8 cellular contexts compared by ENCODE assay signal in genomic region chr1:227948493-227949260, GRCh38. TPM values are rescaled to one million over a fixed set of nuclear protein-coding genes. Genes with fewer than 3 reads are reported as not detected.
A peak's percentile ranks its signal among the peaks of the same experiment; 100 is the strongest.
DNase-seq lines count a peak whose midpoint lies in the region; ATAC-seq and TF ChIP-seq lines count a peak whose summit lies in the region.

No MANE protein-coding gene starts in this region.

- intact Hi-C loops in HCT116 (cut with micrococcal nuclease) = loop anchor here (5.0 kb wide), 1 partner anchor 161 kb away; no protein-coding TSS in a partner anchor
- intact Hi-C loops in MCF 10A (cut with micrococcal nuclease) = loop anchor here (5.0 kb wide), 1 partner anchor 139 kb away; no protein-coding TSS in a partner anchor
- intact Hi-C loops in mucosa of descending colon (cut with DNase I, micrococcal nuclease) = loop anchor here (5.0 to 10.0 kb wide), 2 partner anchors 186 to 194 kb away; no protein-coding TSS in a partner anchor

- H3K79me2 ChIP-seq in ACC112 (ENCODE audit: control insufficient read depth, insufficient read depth, low read length, unreplicated experiment) = no peaks in the 10 kb centered on the region
- H3K79me2 ChIP-seq in HCT116 (ENCODE audit: insufficient read depth, low read length) = peaks cover 20% of the 10 kb centered on the region; the same call in 1 of the 2 replicates

- POLR2A ChIA-PET in HCT116 (lab: Charles Lee) = interaction anchor here (1.6 kb wide), 2 partner anchors 14 to 189 kb away, joined by 5 read pairs; no protein-coding TSS in a partner anchor
- POLR2A ChIA-PET in MCF 10A (lab: Yijun Ruan, JAX) = interaction anchor here (0.6 to 4.7 kb wide), 13 partner anchors 10 to 566 kb away, joined by 3 to 61 read pairs (median 5); partner anchors contain the start of gene ZNF678

- H2AFZ ChIP-seq in ACC112 (ENCODE audit: low read length, unreplicated experiment) = peak overlapping the region; percentile 49
- no peak overlapping the region for H2AFZ ChIP-seq in HCT116 (ENCODE audit: low read depth, low read length, poor library complexity, severe bottlenecking)

- TF ChIP-seq POLR2A in HCT116 (IDR thresholded peaks at IDR 0.05; ENCODE audit: borderline replicate concordance, extremely low read depth, insufficient read depth, insufficient read length) = no peak

- CTCF ChIA-PET in HCT116 (lab: Charles Lee) = interaction anchor here (1.2 to 4.1 kb wide), 4 partner anchors 51 to 467 kb away, joined by 3 to 31 read pairs (median 4); no protein-coding TSS in a partner anchor
- CTCF ChIA-PET in MCF 10A (lab: Yijun Ruan, JAX) = interaction anchor here (0.6 to 4.7 kb wide), 11 partner anchors 13 to 469 kb away, joined by 3 to 79 read pairs (median 4); partner anchors contain the start of gene PRSS38

- H3K36me3 ChIP-seq in ACC112 (ENCODE audit: insufficient read depth, low read length) = no peaks in the 10 kb centered on the region
- no peaks in the 10 kb centered on the region for H3K36me3 ChIP-seq in HCT116 (ENCODE audit: control insufficient read depth in 1 of 2, insufficient read depth in 2 of 2, low read length in 2 of 2)
- no peaks in the 10 kb centered on the region for H3K36me3 ChIP-seq in mucosa of descending colon (ENCODE audit: low read depth)

- no peak for TF ChIP-seq CTCF in HCT116 (IDR thresholded peaks at IDR 0.05 in 2 of 3, conservative IDR thresholded peaks at IDR 0.05 in 1 of 3; ENCODE audit: borderline replicate concordance in 1 of 3, insufficient read depth in 1 of 3, low read depth in 2 of 3, low read length in 2 of 3)
- TF ChIP-seq CTCF in MCF 10A (IDR thresholded peaks at IDR 0.05; ENCODE audit: unreplicated experiment) = no peak
- TF ChIP-seq CTCF in mucosa of descending colon (IDR thresholded peaks at IDR 0.05) = no peak

- no peak for ATAC-seq in HCT116
- no peak for ATAC-seq in mucosa of descending colon
- ATAC-seq in GM19023 (IDR thresholded peaks at IDR 0.05; ENCODE audit: unreplicated experiment) = no peak

- no peaks in the 10 kb centered on the region for H3K9me3 Mint-ChIP-seq in MCF 10A (ENCODE audit: unreplicated experiment)

- H3K27me3 ChIP-seq in ACC112 (ENCODE audit: insufficient read depth, low read length) (peaks cover 17% of the 10 kb centered on the region), HCT116 (ENCODE audit: insufficient read depth, low read length) (no peaks in the 10 kb centered on the region)

- H3K36me3 Mint-ChIP-seq in MCF 10A (ENCODE audit: insufficient read depth, unreplicated experiment) = no peaks in the 10 kb centered on the region

- H3K9me3 ChIP-seq in HCT116 (ENCODE audit: control insufficient read depth in 1 of 2, insufficient read depth in 1 of 2, low read depth in 1 of 2, low read length in 2 of 2) (no peaks in the 10 kb centered on the region), mucosa of descending colon (no peaks in the 10 kb centered on the region)

- H3K9me2 ChIP-seq in HCT116 (ENCODE audit: insufficient read depth) = no peaks in the 10 kb centered on the region

- peaks cover 14% of the 10 kb centered on the region for H3K27me3 Mint-ChIP-seq in MCF 10A (ENCODE audit: insufficient read depth, unreplicated experiment)

- H3K27ac ChIP-seq in ACC112 (ENCODE audit: low read depth, low read length) (no peak overlapping the region), HCT116 (ENCODE audit: low read depth, low read length) (peak overlapping the region; percentile 55; the same call in 1 of the 2 replicates)

- TSS peak; percentile 47 for BruUV-seq in HCT116 (replicated peaks; lab: Mats Ljungman, UMichigan)
- no TSS peak for BruUV-seq in MCF 10A (replicated peaks; lab: Mats Ljungman, UMichigan)

- peaks cover 23% of the 10 kb centered on the region for H3K4me1 Mint-ChIP-seq in MCF 10A (ENCODE audit: insufficient read depth, unreplicated experiment)

- no peaks in the 10 kb centered on the region for H4K20me1 ChIP-seq in HCT116 (ENCODE audit: insufficient read depth)

- DNase-seq in HCT116 (ENCODE audit: low read depth, low spot score) = no peak
- DNase-seq in MCF 10A (ENCODE audit: unreplicated experiment) = no peak
- peak in 2 of 3 donors; percentile 24 to 37 for DNase-seq in mucosa of descending colon
- no peak for DNase-seq in GF-D8 (lab: John Stamatoyannopoulos, UW)
- no peak for DNase-seq in HUDEP-2 (lab: John Stamatoyannopoulos, UW; ENCODE audit: unreplicated experiment in 76 of 76)
- DNase-seq in HCEC 1CT = no peak

- RAD21 ChIA-PET in HCT116 (lab: Charles Lee; ENCODE audit: low non-redundant PET in 1 of 2, low total read pairs in 2 of 2, uncharacterized antibody in 2 of 2, unreplicated experiment in 2 of 2) = no interaction called here

- H3K4me2 ChIP-seq in HCT116 (ENCODE audit: low read length) = peak overlapping the region; percentile 94

- H3K4me1 ChIP-seq in ACC112 (ENCODE audit: control insufficient read depth, insufficient read depth, low read length, unreplicated experiment) (peaks cover 9% of the 10 kb centered on the region), HCT116 (ENCODE audit: control insufficient read depth in 1 of 2, insufficient read depth in 2 of 2, low read length in 2 of 2) (peaks cover 19 to 40% of the 10 kb centered on the region in 2 experiments), mucosa of descending colon (ENCODE audit: low read depth) (peaks cover 25% of the 10 kb centered on the region)

- H3K4me3 ChIP-seq in ACC112 (ENCODE audit: low read depth, low read length) (peak overlapping the region; percentile 74), HCT116 (replicated peaks in 1 of 2; ENCODE audit: low read depth in 1 of 2, low read length in 2 of 2) (peak overlapping the region; percentile 67 to 71), mucosa of descending colon (no peak overlapping the region)

- no peak for TF ChIP-seq RAD21 in HCT116 (IDR thresholded peaks at IDR 0.05; ENCODE audit: low read depth)

- peak overlapping the region; percentile 66 for H3K9ac ChIP-seq in HCT116 (ENCODE audit: low read length)

- H3K4me3 Mint-ChIP-seq in MCF 10A (ENCODE audit: unreplicated experiment) = peak overlapping the region; percentile 51

- H3K27ac Mint-ChIP-seq in MCF 10A (ENCODE audit: low read depth, unreplicated experiment) = no peak overlapping the region

TF ChIP-seq in HCT116, 20 proteins besides CTCF, POLR2A, EP300 and RAD21:
- TF ChIP-seq MAX (IDR thresholded peaks at IDR 0.05) = no peak; the same call in 1 of the 2 replicates

RNA-seq across cellular contexts. Expression of gene WNT9A, which starts 0.9 kb away (rescaled TPM):
- total RNA-seq in HCT116 (2021; ENCODE audit: unreplicated experiment) (5.6 TPM), MCF 10A (2022) (2.6 and 6.6 TPM in 2 replicates), mucosa of descending colon (10 to 100 TPM in 1 of 3 donors, 1 to 10 TPM in 2; 1.7 to 12.7 (median 2.4) TPM)
- polyA plus RNA-seq in HCT116 (2012) = 4.5 and 6.5 TPM in 2 replicates

RNA-seq across cellular contexts. Expression of gene WNT3A, which starts 58.1 kb away (rescaled TPM):
- total RNA-seq in HCT116 (2021; ENCODE audit: unreplicated experiment) (3.7 TPM), MCF 10A (2022) (0.10 TPM in 1 of 2 replicates, not detected in the other), mucosa of descending colon (not detected)
- polyA plus RNA-seq in HCT116 (2012) = 2.1 and 2.4 TPM in 2 replicates

Comparison
In these comparisons a context has a peak if more than half of its experiments do, and no peak if none do; other contexts are left out.
1. DNase-seq: peak in mucosa of descending colon (2 of 3); none in HCT116 (single experiment), MCF 10A (single experiment), GF-D8 (single experiment), HUDEP-2 (0 of 76) and HCEC 1CT (single experiment).